ENCODE assay signal across 8 cellular contexts in the genomic region with DNA sequence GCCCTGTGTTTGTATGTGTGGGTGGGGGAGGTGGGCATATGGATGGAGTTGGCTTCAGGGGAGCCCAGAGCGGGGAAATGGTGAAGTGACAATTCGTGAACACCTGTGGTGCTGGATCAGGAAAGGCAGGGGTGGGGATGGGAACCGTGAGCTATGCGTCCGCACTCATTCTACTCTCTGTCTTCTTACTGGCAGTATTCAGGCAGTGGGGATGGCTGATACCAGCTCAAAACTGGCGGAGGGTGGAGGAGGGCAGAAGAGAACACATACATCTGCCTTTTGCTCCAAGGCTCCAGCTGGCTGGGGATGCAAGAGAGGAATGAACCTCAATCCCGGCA. TPM values are rescaled to one million over a fixed set of nuclear protein-coding genes. Genes with fewer than 3 reads are reported as not detected.
A peak's percentile ranks its signal among the peaks of the same experiment; 100 is the strongest.
DNase-seq lines count a peak whose midpoint lies in the region; ATAC-seq and TF ChIP-seq lines count a peak whose summit lies in the region.
"Not testable (repeated sequence)": the region's sequence is repeated elsewhere in the genome, so short reads cannot be mapped to it uniquely, and the experiment has no call there.

No MANE protein-coding gene starts in this region.

- H3K4me1 Mint-ChIP-seq in T-helper 1 cell treated with Interleukin-12 subunit alpha and Interleukin-12 subunit beta and Interleukin-4 antibody, amounts not matched to agents 30 μg/mL and 1 μg/mL, for 36 hours (ENCODE audit: low read depth); activated naive CD8-positive, alpha-beta T cell treated with anti-CD3 and anti-CD28 coated beads, Interleukin-2, amount 10 ng/mL, durations not matched to agents 7 days and 5 days: not testable (repeated sequence)
- peaks cover 6 to 11% (median 7%) of the 10 kb centered on the region in 3 donors for H3K4me1 Mint-ChIP-seq in naive B cell

- H3K27me3 ChIP-seq in endocrine pancreas (ENCODE audit: control insufficient read depth, insufficient read depth, low read length); hepatocyte; smooth muscle cell (ENCODE audit: low read depth): not testable (repeated sequence)

- H3K4me2 ChIP-seq in hepatocyte (peak overlapping the region; percentile 79), smooth muscle cell (peak overlapping the region; percentile 79)

- not testable (repeated sequence) for H3K9me3 Mint-ChIP-seq in T-helper 1 cell treated with Interleukin-12 subunit alpha and Interleukin-12 subunit beta and Interleukin-4 antibody, amounts not matched to agents 30 μg/mL and 1 μg/mL, for 36 hours; activated naive CD8-positive, alpha-beta T cell treated with anti-CD3 and anti-CD28 coated beads, Interleukin-2, amount 10 ng/mL, durations not matched to agents 7 days and 5 days; naive B cell

- not testable (repeated sequence) for H3K9ac ChIP-seq in endocrine pancreas (ENCODE audit: control insufficient read depth, insufficient read depth, low read length)
- H3K9ac ChIP-seq in smooth muscle cell (ENCODE audit: low read depth): peak overlapping the region; percentile 60

- WGBS in hepatocyte (ENCODE audit: low lambda C conversion rate, missing lambda C conversion rate): 90% methylated on average over 5 of the region's 7 CpGs
- 81% methylated on average over 7 of the region's 7 CpGs for WGBS in smooth muscle cell (ENCODE audit: low lambda C conversion rate)

- H3K9me3 ChIP-seq in HEK293 (ENCODE audit: control insufficient read depth, insufficient read depth, low read depth, low read length); endocrine pancreas (ENCODE audit: control insufficient read depth, low read length); hepatocyte (ENCODE audit: low read depth); smooth muscle cell (replicated peaks; ENCODE audit: low read depth): not testable (repeated sequence)

- H3K4me3 Mint-ChIP-seq in T-helper 1 cell treated with Interleukin-12 subunit alpha and Interleukin-12 subunit beta and Interleukin-4 antibody, amounts not matched to agents 30 μg/mL and 1 μg/mL, for 36 hours: peak overlapping the region; percentile 93
- peak overlapping the region; percentile 86 for H3K4me3 Mint-ChIP-seq in activated naive CD8-positive, alpha-beta T cell treated with anti-CD3 and anti-CD28 coated beads, Interleukin-2, amount 10 ng/mL, durations not matched to agents 7 days and 5 days
- H3K4me3 Mint-ChIP-seq in naive B cell: peak overlapping the region in 7 of 8 donors; percentile 79 to 93 (median 86)

- H3K27ac ChIP-seq in HEK293 (ENCODE audit: extremely low read depth, low read depth, low read length); hepatocyte; smooth muscle cell (ENCODE audit: low read depth): not testable (repeated sequence)

- H3K4me3 ChIP-seq in AG04449 (ENCODE audit: low read depth, low read length) (peak overlapping the region; percentile 65), HEK293 (ENCODE audit: low read depth, low read length) (peak overlapping the region; percentile 44), endocrine pancreas (ENCODE audit: control insufficient read depth, insufficient read depth, low read length) (peak overlapping the region; percentile 80), hepatocyte (peak overlapping the region; percentile 29), smooth muscle cell (peak overlapping the region; percentile 44)

- H2AFZ ChIP-seq in hepatocyte: peak overlapping the region; percentile 60
- not testable (repeated sequence) for H2AFZ ChIP-seq in smooth muscle cell (ENCODE audit: low read depth)

- not testable (repeated sequence) for H3K36me3 Mint-ChIP-seq in T-helper 1 cell treated with Interleukin-12 subunit alpha and Interleukin-12 subunit beta and Interleukin-4 antibody, amounts not matched to agents 30 μg/mL and 1 μg/mL, for 36 hours (ENCODE audit: low read depth); activated naive CD8-positive, alpha-beta T cell treated with anti-CD3 and anti-CD28 coated beads, Interleukin-2, amount 10 ng/mL, durations not matched to agents 7 days and 5 days; naive B cell

- H3K4me1 ChIP-seq in HEK293 (ENCODE audit: control insufficient read depth, insufficient read depth, low read length); endocrine pancreas (ENCODE audit: control insufficient read depth, insufficient read depth, low read length); hepatocyte (ENCODE audit: insufficient read depth); smooth muscle cell (ENCODE audit: low read depth): not testable (repeated sequence)

- not testable (repeated sequence) for H3K36me3 ChIP-seq in HEK293 (ENCODE audit: control insufficient read depth in 2 of 2, insufficient read depth in 1 of 2, low read length in 2 of 2); endocrine pancreas (ENCODE audit: control insufficient read depth, insufficient read depth, low read length); hepatocyte (replicated peaks; ENCODE audit: insufficient read depth, low read depth); smooth muscle cell (ENCODE audit: low read depth)

- not testable (repeated sequence) for H3K79me2 ChIP-seq in hepatocyte; smooth muscle cell (ENCODE audit: low read depth)

- CTCF ChIA-PET in AG04449 (lab: Yijun Ruan, JAX): not testable (repeated sequence)
- CTCF ChIA-PET in HEK293 (lab: Yijun Ruan, JAX): interaction anchor here (0.8 kb wide), 1 partner anchor 32 kb away, joined by 3 read pairs; no protein-coding TSS in a partner anchor

- not testable (repeated sequence) for DNase-seq in AG04449 (ENCODE audit: low read depth, low spot score); activated naive CD8-positive, alpha-beta T cell treated with anti-CD3 and anti-CD28 coated beads, Interleukin-2, amount 10 ng/mL, durations not matched to agents 7 days and 5 days; hepatocyte (ENCODE audit: low spot score); naive B cell; smooth muscle cell (lab: John Stamatoyannopoulos, UW; ENCODE audit: unreplicated experiment)

- TF ChIP-seq CTCF in AG04449 (IDR thresholded peaks at IDR 0.05; ENCODE audit: insufficient read depth, low read length, missing control alignments); HEK293 (tag by site-specific recombination; IDR thresholded peaks at IDR 0.05); hepatocyte (IDR thresholded peaks at IDR 0.05; ENCODE audit: poor library complexity); smooth muscle cell (IDR thresholded peaks at IDR 0.05; ENCODE audit: borderline replicate concordance, insufficient read depth, poor library complexity, severe bottlenecking): not testable (repeated sequence)

- H3F3A ChIP-seq in smooth muscle cell (ENCODE audit: low read depth): not testable (repeated sequence)

- not testable (repeated sequence) for ATAC-seq in activated naive CD8-positive, alpha-beta T cell treated with anti-CD3 and anti-CD28 coated beads, Interleukin-2, amount 10 ng/mL, durations not matched to agents 7 days and 5 days (ENCODE audit: low read depth); naive B cell (ENCODE audit: low read depth in 2 of 2)

- H4K20me1 ChIP-seq in hepatocyte (ENCODE audit: insufficient read depth, poor library complexity, severe bottlenecking); smooth muscle cell (ENCODE audit: low read depth): not testable (repeated sequence)

- POLR2A ChIA-PET in AG04449 (lab: Yijun Ruan, JAX); HEK293 (lab: Yijun Ruan, JAX); activated naive CD8-positive, alpha-beta T cell treated with anti-CD3 and anti-CD28 coated beads, Interleukin-2, amount 10 ng/mL, durations not matched to agents 7 days and 5 days (lab: Charles Lee): not testable (repeated sequence)

- not testable (repeated sequence) for H3K9me2 ChIP-seq in hepatocyte (replicated peaks; ENCODE audit: insufficient read depth)

- not testable (repeated sequence) for H3K27me3 Mint-ChIP-seq in T-helper 1 cell treated with Interleukin-12 subunit alpha and Interleukin-12 subunit beta and Interleukin-4 antibody, amounts not matched to agents 30 μg/mL and 1 μg/mL, for 36 hours (ENCODE audit: low read depth); activated naive CD8-positive, alpha-beta T cell treated with anti-CD3 and anti-CD28 coated beads, Interleukin-2, amount 10 ng/mL, durations not matched to agents 7 days and 5 days; naive B cell

- H3K27ac Mint-ChIP-seq in T-helper 1 cell treated with Interleukin-12 subunit alpha and Interleukin-12 subunit beta and Interleukin-4 antibody, amounts not matched to agents 30 μg/mL and 1 μg/mL, for 36 hours; naive B cell: not testable (repeated sequence)
- peak overlapping the region; percentile 86 for H3K27ac Mint-ChIP-seq in activated naive CD8-positive, alpha-beta T cell treated with anti-CD3 and anti-CD28 coated beads, Interleukin-2, amount 10 ng/mL, durations not matched to agents 7 days and 5 days

RNA-seq across cellular contexts. Expression of gene GPRASP3, which starts 0.6 kb away (rescaled TPM):
- total RNA-seq in activated naive CD8-positive, alpha-beta T cell treated with anti-CD3 and anti-CD28 coated beads, Interleukin-2, amount 10 ng/mL, durations not matched to agents 7 days and 5 days: 1 to 10 TPM; 2.0 to 2.2 TPM
- 5.9 and 7.5 TPM in 2 replicates for total RNA-seq in hepatocyte
- polyA plus RNA-seq in hepatocyte: 1.8 and 3.0 TPM in 2 replicates
- under 1 TPM in 4 of 6 donors, not detected in 2; 0.23 to 0.57 (median 0.38) TPM for polyA plus RNA-seq in naive B cell (ENCODE audit: low read depth in 6 of 6)
- total RNA-seq in smooth muscle cell: 3.2 and 3.9 TPM in 2 replicates
- polyA plus RNA-seq in smooth muscle cell: 2.0 TPM in 2 replicates

RNA-seq across cellular contexts. Expression of gene GPRASP2, which starts 8.9 kb away (rescaled TPM):
- under 1 TPM; 0.77 to 0.89 TPM for total RNA-seq in activated naive CD8-positive, alpha-beta T cell treated with anti-CD3 and anti-CD28 coated beads, Interleukin-2, amount 10 ng/mL, durations not matched to agents 7 days and 5 days
- total RNA-seq in hepatocyte (21.2 and 27.6 TPM in 2 replicates), smooth muscle cell (16.5 and 17.7 TPM in 2 replicates)
- polyA plus RNA-seq in hepatocyte (7.6 and 9.3 TPM in 2 replicates), naive B cell (ENCODE audit: low read depth in 6 of 6) (1 to 10 TPM in 1 of 6 donors, under 1 TPM in 5; 0.19 to 2.9 (median 0.27) TPM), smooth muscle cell (3.2 and 6.6 TPM in 2 replicates)

Comparison
In these comparisons a context has a peak if more than half of its experiments do, and no peak if none do; other contexts are left out.
1. H3K4me3 ChIP-seq: peak in every context shown above with its lines; median percentile 80 in endocrine pancreas; 65 in AG04449; 44 in HEK293; 44 in smooth muscle cell; 29 in hepatocyte.